In genomic region chr14:75545907-75546306, GRCh38 we compare ENCODE assay signal across 16 cellular contexts.
"Had no signal": no experiment of that assay in that cellular context is flagged by ENCODE, and none has a peak within 500 bp of the region (broad histone marks: within the 10 kb centered on the region; RNA-seq: fewer than 3 reads in every experiment).

No MANE protein-coding gene starts in this region.

- ATAC-seq: activated CD4-positive, CD25-positive, alpha-beta regulatory T cell treated with anti-CD3 and anti-CD28 coated beads, Interleukin-2, amount 50 U/mL, for 24 hours; left colon; Right ventricle myocardium inferior had no signal

- H3K36me3 ChIP-seq: adrenal gland, colonic mucosa, transverse colon had no signal

- H3K9me3 ChIP-seq: adrenal gland, colonic mucosa, transverse colon had no signal

- H3K4me3 ChIP-seq: adrenal gland, colonic mucosa, lung, SK-N-MC, skin epidermis, transverse colon had no signal

- DNase-seq: activated effector memory CD4-positive, alpha-beta T cell treated with anti-CD3 and anti-CD28 coated beads, Interleukin-2, amount 50 U/mL, for 16 hours; adrenal gland; colonic mucosa; foreskin melanocyte; head of caudate nucleus; left colon; midbrain; posterior cingulate gyrus; stimulated activated CD4-positive, alpha-beta T cell treated with anti-CD3 and anti-CD28 coated beads, Interleukin-4, amount 100 ng/mL, for 4 hours; substantia nigra; transverse colon had no signal

- H3K27me3 ChIP-seq: adrenal gland, colonic mucosa, transverse colon had no signal

- H3K27ac ChIP-seq: adrenal gland, colonic mucosa, SK-N-MC, skin epidermis, transverse colon had no signal

- H3K4me1 ChIP-seq: colonic mucosa had no signal
